ENCODE assay signal across 9 cellular contexts in genomic region chr4:81214518-81215218, GRCh38. TPM values are rescaled to one million over a fixed set of nuclear protein-coding genes. Genes with fewer than 3 reads are reported as not detected.
DNase-seq lines count a peak whose midpoint lies in the region; ATAC-seq and TF ChIP-seq lines count a peak whose summit lies in the region.
"Had no signal": no experiment of that assay in that cellular context is flagged by ENCODE, and none has a peak within 500 bp of the region (broad histone marks: within the 10 kb centered on the region; RNA-seq: fewer than 3 reads in every experiment).

No MANE protein-coding gene starts in this region.

- no peak overlapping the region for H3K27ac ChIP-seq in RWPE2 (ENCODE audit: poor library complexity, severe bottlenecking)
- H3K27ac ChIP-seq in osteoblast (ENCODE audit: low read depth, low read length): no peak overlapping the region
- H3K27ac ChIP-seq: epithelial cell of prostate had no signal

- H3K4me2 ChIP-seq in osteoblast (ENCODE audit: insufficient read depth, low read length): peak overlapping the region; percentile 64

- H3K27me3 ChIP-seq in RWPE2 (ENCODE audit: insufficient read depth, poor library complexity, severe bottlenecking) (peaks cover 22% of the 10 kb centered on the region), osteoblast (ENCODE audit: insufficient read depth, low read length) (peaks cover 26% of the 10 kb centered on the region)

- no peak for TF ChIP-seq CTCF in RWPE2 (IDR thresholded peaks at IDR 0.05; ENCODE audit: poor library complexity, severe bottlenecking)
- no peak for TF ChIP-seq CTCF in fibroblast of mammary gland (conservative IDR thresholded peaks at IDR 0.05; ENCODE audit: control insufficient read depth, insufficient read depth, low read depth, low read length)
- TF ChIP-seq CTCF in osteoblast (IDR thresholded peaks at IDR 0.05; ENCODE audit: extremely low read depth, low read depth, low read length): no peak

- no peaks in the 10 kb centered on the region for H3K79me2 ChIP-seq in osteoblast (ENCODE audit: insufficient read depth, low read length)

- H2AFZ ChIP-seq in osteoblast (ENCODE audit: low read length): peak overlapping the region; percentile 62

- H3K36me3 ChIP-seq in RWPE2 (ENCODE audit: low read depth): no peaks in the 10 kb centered on the region
- no peaks in the 10 kb centered on the region for H3K36me3 ChIP-seq in osteoblast (ENCODE audit: insufficient read depth, low read length)

- no peaks in the 10 kb centered on the region for H4K20me1 ChIP-seq in osteoblast (ENCODE audit: insufficient read depth, low read length)

- DNase-seq in ELF-1 (ENCODE audit: low read depth, low spot score) (peak; percentile 36), RWPE2 (ENCODE audit: low spot score) (no peak), fibroblast of mammary gland (ENCODE audit: low read depth) (peak; percentile 27), osteoblast (ENCODE audit: insufficient read length, low spot score, missing footprints) (peak; percentile 77), cortex of kidney (lab: John Stamatoyannopoulos, UW) (no peak), LoVo (ENCODE audit: low spot score) (no peak), foreskin melanocyte (no peak)

- H3K9me3 ChIP-seq in RWPE2 (ENCODE audit: severe bottlenecking) (no peaks in the 10 kb centered on the region), osteoblast (ENCODE audit: low read depth, low read length) (no peaks in the 10 kb centered on the region)

- H3K4me3 ChIP-seq in RWPE2 (ENCODE audit: severe bottlenecking) (peak overlapping the region; percentile 34), fibroblast of mammary gland (ENCODE audit: control insufficient read depth, low read depth, low read length) (peak overlapping the region; percentile 56), osteoblast (ENCODE audit: insufficient read depth, low read length) (peak overlapping the region; percentile 62)

- ATAC-seq in RWPE2 (ENCODE audit: low read depth) (peak; percentile 77), HG03460 (IDR thresholded peaks at IDR 0.05; ENCODE audit: unreplicated experiment) (no peak)

- H3K4me1 ChIP-seq in RWPE2 (ENCODE audit: insufficient read depth, poor library complexity, severe bottlenecking) (no peaks in the 10 kb centered on the region), osteoblast (ENCODE audit: insufficient read depth, low read length) (no peaks in the 10 kb centered on the region)

RNA-seq across cellular contexts. Expression of gene PRKG2, which starts 0.4 kb away (rescaled TPM):
- 0.72 and 0.88 TPM in 2 replicates for total RNA-seq in osteoblast

Comparison
In these comparisons a context has a peak if more than half of its experiments do, and no peak if none do; other contexts are left out.
1. DNase-seq: peak in ELF-1 (single experiment), fibroblast of mammary gland (single experiment) and osteoblast (single experiment); none in RWPE2 (single experiment), cortex of kidney (single experiment), LoVo (single experiment) and foreskin melanocyte (single experiment).
2. Peak in every context shown above with its lines, with median percentiles within 50 percentile points of each other: H3K4me3 ChIP-seq.